In genomic region chr10:43094091-43094484, GRCh38 we compare ENCODE assay signal across 11 cellular contexts. TPM values are rescaled to one million over a fixed set of nuclear protein-coding genes. Genes with fewer than 3 reads are reported as not detected.
DNase-seq lines count a peak whose midpoint lies in the region; ATAC-seq and TF ChIP-seq lines count a peak whose summit lies in the region.
"Had no signal": no experiment of that assay in that cellular context is flagged by ENCODE, and none has a peak within 500 bp of the region (broad histone marks: within the 10 kb centered on the region; RNA-seq: fewer than 3 reads in every experiment).

No MANE protein-coding gene starts in this region.

- no peak overlapping the region for H3K9ac ChIP-seq in SK-N-SH
- no peak overlapping the region for H3K9ac ChIP-seq in MM.1S (ENCODE audit: low read length)

- H3K9me3 ChIP-seq in SK-N-SH (no peaks in the 10 kb centered on the region), sigmoid colon (no peaks in the 10 kb centered on the region), MM.1S (replicated peaks; ENCODE audit: insufficient read depth, low read length) (no peaks in the 10 kb centered on the region)

- ATAC-seq in SK-N-SH treated with all-trans-retinoic acid at 6 μM for 48 hours = no peak

- H3K4me2 ChIP-seq in SK-N-SH (no peak overlapping the region), MM.1S (ENCODE audit: low read depth, low read length) (no peak overlapping the region)
- H3K4me2 ChIP-seq: GM23338 had no signal

- H4K20me1 ChIP-seq in SK-N-SH (ENCODE audit: insufficient read depth) = no peaks in the 10 kb centered on the region
- no peaks in the 10 kb centered on the region for H4K20me1 ChIP-seq in MM.1S (ENCODE audit: insufficient read depth, low read length)

- H2AFZ ChIP-seq in SK-N-SH (ENCODE audit: low read depth) (no peak overlapping the region), MM.1S (ENCODE audit: low read length) (no peak overlapping the region)
- H2AFZ ChIP-seq: GM23338 had no signal

- TF ChIP-seq EP300 in SK-N-SH (IDR thresholded peaks at IDR 0.05; ENCODE audit: borderline replicate concordance in 1 of 2, low read depth in 1 of 2, low read length in 1 of 2) (peak in 1 of 2 experiments; percentile 69; a peak in 1 of 4 replicates), sigmoid colon (IDR thresholded peaks at IDR 0.05) (no peak)

- H3K9me2 ChIP-seq in SK-N-SH (no peaks in the 10 kb centered on the region), MM.1S (replicated peaks; ENCODE audit: insufficient read depth, low read length) (no peaks in the 10 kb centered on the region)

- H3K4me1 ChIP-seq in SK-N-SH (ENCODE audit: control insufficient read depth in 1 of 2, insufficient read depth in 2 of 2, low read depth in 1 of 2, low read length in 1 of 2) (peaks cover 0 to 82% of the 10 kb centered on the region in 2 experiments; a peak in 2 of 4 replicates), sigmoid colon (no peaks in the 10 kb centered on the region), MM.1S (ENCODE audit: low read length) (no peaks in the 10 kb centered on the region)

- H3K79me2 ChIP-seq in SK-N-SH (ENCODE audit: insufficient read depth) = no peaks in the 10 kb centered on the region
- no peaks in the 10 kb centered on the region for H3K79me2 ChIP-seq in MM.1S (ENCODE audit: low read length)

- H3K27ac ChIP-seq in SK-N-SH (ENCODE audit: low read depth in 2 of 2, low read length in 1 of 2) (peak overlapping the region in 1 of 2 experiments; percentile 51; a peak in 1 of 4 replicates), sigmoid colon (no peak overlapping the region), MM.1S (ENCODE audit: low read length) (no peak overlapping the region)
- H3K27ac ChIP-seq: HL-60 had no signal

- H3K27me3 ChIP-seq in SK-N-SH (ENCODE audit: insufficient read depth) (no peaks in the 10 kb centered on the region), H7 (ENCODE audit: control insufficient read depth, insufficient read depth, low read length) (no peaks in the 10 kb centered on the region), sigmoid colon (no peaks in the 10 kb centered on the region), MM.1S (replicated peaks; ENCODE audit: insufficient read depth, low read length) (no peaks in the 10 kb centered on the region)

- TF ChIP-seq POLR2A in sigmoid colon (IDR thresholded peaks at IDR 0.05) = no peak

- no peak for TF ChIP-seq RAD21 in SK-N-SH (IDR thresholded peaks at IDR 0.05; ENCODE audit: low read length)

- intact Hi-C loops in sigmoid colon (cut with DNase I) = no loop called here

- DNase-seq in SK-N-SH (peak; percentile 76), H7 (peak; percentile 68), SK-N-DZ (ENCODE audit: low spot score) (peak; percentile 89), sigmoid colon (no peak), MM.1S (no peak), GM19238 (ENCODE audit: insufficient read length, low spot score) (no peak)
- DNase-seq: CD8-positive, alpha-beta memory T cell had no signal

- H3K4me3 ChIP-seq in SK-N-SH (ENCODE audit: low read depth in 2 of 2, low read length in 1 of 2) (no peak overlapping the region; a peak in 1 of 4 replicates), H7 (ENCODE audit: insufficient read depth, low read depth, low read length) (no peak overlapping the region), sigmoid colon (no peak overlapping the region), MM.1S (ENCODE audit: low read length) (no peak overlapping the region)
- H3K4me3 ChIP-seq: GM12878, GM23338 had no signal

- POLR2A ChIA-PET in SK-N-SH (lab: Yijun Ruan, JAX) = interaction anchor here (0.6 to 3.1 kb wide), 6 partner anchors 9 to 123 kb away, joined by 3 to 17 read pairs (median 5); no protein-coding TSS in a partner anchor

- WGBS in SK-N-SH (ENCODE audit: low lambda C conversion rate) = 58% methylated on average over 6 of the region's 8 CpGs
- 81 to 82% methylated on average over 8 of the region's 8 CpGs for WGBS in sigmoid colon, 2 donors

- CTCF ChIA-PET in SK-N-SH (lab: Yijun Ruan, JAX) = interaction anchor here (0.6 to 4.9 kb wide), 14 partner anchors 9 to 227 kb away, joined by 3 to 53 read pairs (median 4); no protein-coding TSS in a partner anchor

- H3F3A ChIP-seq in SK-N-SH (replicated peaks; ENCODE audit: insufficient read depth) (no peaks in the 10 kb centered on the region), MM.1S (ENCODE audit: insufficient read depth, low read length) (no peaks in the 10 kb centered on the region)

- TF ChIP-seq CTCF in SK-N-SH (IDR thresholded peaks at IDR 0.05) = no peak
- no peak for TF ChIP-seq CTCF in sigmoid colon (IDR thresholded peaks at IDR 0.05)
- TF ChIP-seq CTCF in MM.1S (IDR thresholded peaks at IDR 0.05; ENCODE audit: low read length) = no peak

- no peaks in the 10 kb centered on the region for H3K36me3 ChIP-seq in SK-N-SH (replicated peaks in 1 of 2; ENCODE audit: control insufficient read depth in 1 of 2, insufficient read depth in 2 of 2, low read length in 1 of 2)
- no peaks in the 10 kb centered on the region for H3K36me3 ChIP-seq in H7 (replicated peaks; ENCODE audit: control insufficient read depth, insufficient read depth, low read length)
- no peaks in the 10 kb centered on the region for H3K36me3 ChIP-seq in sigmoid colon
- H3K36me3 ChIP-seq in MM.1S (replicated peaks; ENCODE audit: insufficient read depth, low read length) = no peaks in the 10 kb centered on the region

TF ChIP-seq in SK-N-SH, 30 proteins besides CTCF, POLR2A, EP300 and RAD21 (continues in another document):
- TF ChIP-seq RFX5 (IDR thresholded peaks at IDR 0.05; ENCODE audit: low read length) (no peak), REST (IDR thresholded peaks at IDR 0.05; ENCODE audit: low read depth, low read length) (no peak)

TF ChIP-seq in SK-N-SH treated with all-trans-retinoic acid at 6 μM for 48 hours, 23 proteins besides CTCF, POLR2A, EP300 and RAD21:
- TF ChIP-seq CSRNP3 (CRISPR knock-in tag; IDR thresholded peaks at IDR 0.05) (no peak), ZC3H10 (CRISPR knock-in tag; IDR thresholded peaks at IDR 0.05) (no peak), RARB (CRISPR knock-in tag; IDR thresholded peaks at IDR 0.05) (no peak)

RNA-seq across cellular contexts. Expression of gene RET, which starts 17.2 kb away (rescaled TPM):
- 3.2 and 6.8 TPM in 2 replicates for polyA plus RNA-seq in SK-N-SH (2012; rRNA removed)
- 5.8 and 12.3 TPM in 2 replicates for polyA plus RNA-seq in SK-N-SH (2012; cell fraction: cytosol; rRNA removed)
- 11.5 and 17.8 TPM in 2 replicates for polyA plus RNA-seq in SK-N-SH (2012; cell fraction: nucleus; rRNA removed)
- total RNA-seq in H7 (2014; rRNA removed; shearing (Covaris generic)) = 9.7 and 16.0 TPM in 2 replicates
- polyA plus RNA-seq in SK-N-DZ (2014; cell fraction: cytosol; rRNA removed) = 11.9 and 13.3 TPM in 2 replicates
- polyA plus RNA-seq in SK-N-DZ (2014; cell fraction: nucleus; rRNA removed) = 21.6 and 29.1 TPM in 2 replicates
- 1 to 10 TPM; 1.8 to 6.5 (median 4.6) TPM for total RNA-seq in sigmoid colon
- polyA plus RNA-seq in sigmoid colon = 1 to 10 TPM in 1 of 3 donors, not detected in 2; 3.4 TPM
- total RNA-seq: GM12878 had no signal
- polyA plus RNA-seq: GM12878 had no signal

RNA-seq across cellular contexts. Expression of gene CSGALNACT2, which starts 44.2 kb away (rescaled TPM):
- polyA plus RNA-seq in SK-N-SH (2012; rRNA removed) = 11.5 and 16.0 TPM in 2 replicates
- 16.1 and 21.2 TPM in 2 replicates for polyA plus RNA-seq in SK-N-SH (2012; cell fraction: cytosol; rRNA removed)
- polyA plus RNA-seq in SK-N-SH (2012; cell fraction: nucleus; rRNA removed) = 10.9 and 19.7 TPM in 2 replicates
- 1.2 and 2.8 TPM in 2 replicates for total RNA-seq in H7 (2014; rRNA removed; shearing (Covaris generic))
- 4.1 and 5.3 TPM in 2 replicates for polyA plus RNA-seq in SK-N-DZ (2014; cell fraction: cytosol; rRNA removed)
- polyA plus RNA-seq in SK-N-DZ (2014; cell fraction: nucleus; rRNA removed) = 8.5 and 20.6 TPM in 2 replicates
- 10 to 100 TPM; 25.0 to 37.1 (median 30.9) TPM for total RNA-seq in sigmoid colon
- 1 to 10 TPM; 3.2 to 6.9 (median 6.0) TPM for polyA plus RNA-seq in sigmoid colon

Comparison
In these comparisons a context has a peak if more than half of its experiments do, and no peak if none do; other contexts are left out.
1. DNase-seq: peak in SK-N-SH (single experiment), H7 (single experiment) and SK-N-DZ (single experiment); none in sigmoid colon (single experiment), MM.1S (single experiment) and GM19238 (single experiment).